In genomic region chr7:155380986-155381851, GRCh38 we compare ENCODE assay signal across 1 cellular context.
TF ChIP-seq lines count a peak whose summit lies in the region.

No MANE protein-coding gene starts in this region.

TF ChIP-seq in SK-N-SH treated with all-trans-retinoic acid at 6 μM for 48 hours, 23 proteins besides CTCF, POLR2A, EP300 and RAD21 (continued from another document):
- TF ChIP-seq ZFP3 (CRISPR knock-in tag; IDR thresholded peaks at IDR 0.05): no peak
